Comparison of ENCODE assay signal across 1 cellular context in the genomic region with DNA sequence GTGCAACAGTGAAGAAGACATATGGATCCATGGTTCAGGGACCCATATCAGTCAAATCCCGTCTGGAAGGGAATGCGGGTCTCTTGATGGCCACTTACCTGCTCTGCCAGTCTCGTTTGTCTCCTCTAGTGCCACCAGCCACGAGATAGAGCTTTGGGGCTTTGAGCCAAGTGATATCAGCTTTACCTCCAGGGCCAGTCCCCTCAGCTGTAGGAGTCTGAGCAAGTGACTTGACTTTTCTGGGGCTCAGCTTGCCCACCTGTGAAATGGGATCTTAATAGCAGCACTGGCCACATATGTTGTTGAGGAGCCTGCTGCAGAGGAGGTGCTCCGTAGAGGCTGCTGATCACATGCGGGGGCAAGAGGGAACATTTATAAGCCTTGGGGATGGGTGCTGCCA.
TF ChIP-seq lines count a peak whose summit lies in the region.

No MANE protein-coding gene starts in this region.

TF ChIP-seq in IMR-90, 13 proteins besides CTCF, POLR2A, EP300 and RAD21 (continued from another document):
- TF ChIP-seq FOS (IDR thresholded peaks at IDR 0.05; ENCODE audit: low read depth, low read length), result no peak
- TF ChIP-seq MAFK (IDR thresholded peaks at IDR 0.05; ENCODE audit: low read depth, low read length), result no peak
- TF ChIP-seq MAZ (IDR thresholded peaks at IDR 0.05; ENCODE audit: borderline replicate concordance, low read depth, low read length), result no peak
- TF ChIP-seq, protein P1, sequence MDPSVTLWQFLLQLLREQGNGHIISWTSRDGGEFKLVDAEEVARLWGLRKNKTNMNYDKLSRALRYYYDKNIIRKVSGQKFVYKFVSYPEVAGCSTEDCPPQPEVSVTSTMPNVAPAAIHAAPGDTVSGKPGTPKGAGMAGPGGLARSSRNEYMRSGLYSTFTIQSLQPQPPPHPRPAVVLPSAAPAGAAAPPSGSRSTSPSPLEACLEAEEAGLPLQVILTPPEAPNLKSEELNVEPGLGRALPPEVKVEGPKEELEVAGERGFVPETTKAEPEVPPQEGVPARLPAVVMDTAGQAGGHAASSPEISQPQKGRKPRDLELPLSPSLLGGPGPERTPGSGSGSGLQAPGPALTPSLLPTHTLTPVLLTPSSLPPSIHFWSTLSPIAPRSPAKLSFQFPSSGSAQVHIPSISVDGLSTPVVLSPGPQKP (IDR thresholded peaks at IDR 0.05; ENCODE audit: borderline replicate concordance, low read depth, low read length), result no peak
- TF ChIP-seq NFE2L2 (IDR thresholded peaks at IDR 0.05; ENCODE audit: low read depth, low read length), result no peak
- TF ChIP-seq MXI1 (IDR thresholded peaks at IDR 0.05; ENCODE audit: borderline replicate concordance, low read depth, low read length), result no peak
- TF ChIP-seq RFX5 (IDR thresholded peaks at IDR 0.05; ENCODE audit: low read depth, low read length), result no peak
- no peak for TF ChIP-seq CHD1 (IDR thresholded peaks at IDR 0.05; ENCODE audit: low read depth, low read length)
